9 cellular contexts compared by ENCODE assay signal in genomic region chr16:57998992-57999365, GRCh38. TPM values are rescaled to one million over a fixed set of nuclear protein-coding genes. Genes with fewer than 3 reads are reported as not detected.
DNase-seq lines count a peak whose midpoint lies in the region; ATAC-seq and TF ChIP-seq lines count a peak whose summit lies in the region.
"Had no signal": no experiment of that assay in that cellular context is flagged by ENCODE, and none has a peak within 500 bp of the region (broad histone marks: within the 10 kb centered on the region; RNA-seq: fewer than 3 reads in every experiment).

No MANE protein-coding gene starts in this region.

- H3K4me3 ChIP-seq in foreskin fibroblast (ENCODE audit: low read depth in 1 of 2, low read length in 2 of 2) = peak overlapping the region; percentile 61 to 67

- H3K9me3 Mint-ChIP-seq in T-helper 2 cell treated with Interferon-gamma antibody and Interleukin-4, amounts not matched to agents 5 μg/mL and 100 μg/mL, for 36 hours = no peaks in the 10 kb centered on the region
- H3K9me3 Mint-ChIP-seq in activated CD4-positive, alpha-beta memory T cell treated with anti-CD3 and anti-CD28 coated beads for 36 hours = no peaks in the 10 kb centered on the region
- no peaks in the 10 kb centered on the region for H3K9me3 Mint-ChIP-seq in stimulated activated memory B cell treated with anti-CD40 and anti-IgM and Interleukin-4, amounts not matched to agents 10 μg/mL and 1 μg/mL and 100 μg/mL, for 72 hours

- H3K27me3 Mint-ChIP-seq in T-helper 2 cell treated with Interferon-gamma antibody and Interleukin-4, amounts not matched to agents 5 μg/mL and 100 μg/mL, for 36 hours (ENCODE audit: low read depth) = no peaks in the 10 kb centered on the region
- H3K27me3 Mint-ChIP-seq in activated CD4-positive, alpha-beta memory T cell treated with anti-CD3 and anti-CD28 coated beads for 36 hours = no peaks in the 10 kb centered on the region
- no peaks in the 10 kb centered on the region for H3K27me3 Mint-ChIP-seq in stimulated activated memory B cell treated with anti-CD40 and anti-IgM and Interleukin-4, amounts not matched to agents 10 μg/mL and 1 μg/mL and 100 μg/mL, for 72 hours

- CTCF ChIA-PET in activated CD4-positive, alpha-beta memory T cell treated with anti-CD3 and anti-CD28 coated beads for 36 hours (lab: Charles Lee) = interaction anchor here (1.2 to 2.4 kb wide), 6 partner anchors 12 to 423 kb away, joined by 3 to 18 read pairs (median 4); partner anchors contain the start of gene KATNB1

- intact Hi-C loops in activated CD4-positive, alpha-beta memory T cell treated with anti-CD3 and anti-CD28 coated beads for 36 hours (cut with micrococcal nuclease) = loop anchor here (1.0 to 2.0 kb wide), 3 partner anchors 14 to 408 kb away; no protein-coding TSS in a partner anchor

- no peak for ATAC-seq in stimulated activated memory B cell treated with anti-CD40 and anti-IgM and Interleukin-4, amounts not matched to agents 10 μg/mL and 1 μg/mL and 100 μg/mL, for 72 hours

- H3K4me1 Mint-ChIP-seq in T-helper 2 cell treated with Interferon-gamma antibody and Interleukin-4, amounts not matched to agents 5 μg/mL and 100 μg/mL, for 36 hours (ENCODE audit: low read depth) = peaks cover 55% of the 10 kb centered on the region
- peaks cover 60% of the 10 kb centered on the region for H3K4me1 Mint-ChIP-seq in activated CD4-positive, alpha-beta memory T cell treated with anti-CD3 and anti-CD28 coated beads for 36 hours (ENCODE audit: low read depth)
- peaks cover 52% of the 10 kb centered on the region for H3K4me1 Mint-ChIP-seq in stimulated activated memory B cell treated with anti-CD40 and anti-IgM and Interleukin-4, amounts not matched to agents 10 μg/mL and 1 μg/mL and 100 μg/mL, for 72 hours

- H3K4me3 Mint-ChIP-seq in T-helper 2 cell treated with Interferon-gamma antibody and Interleukin-4, amounts not matched to agents 5 μg/mL and 100 μg/mL, for 36 hours = peak overlapping the region; percentile 87
- peak overlapping the region; percentile 75 for H3K4me3 Mint-ChIP-seq in activated CD4-positive, alpha-beta memory T cell treated with anti-CD3 and anti-CD28 coated beads for 36 hours
- H3K4me3 Mint-ChIP-seq in stimulated activated memory B cell treated with anti-CD40 and anti-IgM and Interleukin-4, amounts not matched to agents 10 μg/mL and 1 μg/mL and 100 μg/mL, for 72 hours = peak overlapping the region; percentile 89

- peaks cover 43% of the 10 kb centered on the region for H3K36me3 Mint-ChIP-seq in T-helper 2 cell treated with Interferon-gamma antibody and Interleukin-4, amounts not matched to agents 5 μg/mL and 100 μg/mL, for 36 hours (ENCODE audit: low read depth)
- H3K36me3 Mint-ChIP-seq in activated CD4-positive, alpha-beta memory T cell treated with anti-CD3 and anti-CD28 coated beads for 36 hours = peaks cover 18% of the 10 kb centered on the region
- H3K36me3 Mint-ChIP-seq in stimulated activated memory B cell treated with anti-CD40 and anti-IgM and Interleukin-4, amounts not matched to agents 10 μg/mL and 1 μg/mL and 100 μg/mL, for 72 hours = peaks cover 21% of the 10 kb centered on the region

- no peak for DNase-seq in T-helper 2 cell treated with Interferon-gamma antibody and Interleukin-4, amounts not matched to agents 5 μg/mL and 100 μg/mL, for 36 hours (ENCODE audit: low spot score)
- DNase-seq in T-helper 2 cell (no peak), foreskin fibroblast (no peak), NAMALWA (ENCODE audit: low spot score) (no peak), NCI-H82 treated with DMSO at 0.1 percent for 48 hours (lab: John Stamatoyannopoulos, UW; ENCODE audit: unreplicated experiment) (no peak), NCI-H510A treated with DMSO at 0.1 percent for 48 hours (lab: John Stamatoyannopoulos, UW) (no peak)
- DNase-seq in activated CD4-positive, alpha-beta memory T cell treated with anti-CD3 and anti-CD28 coated beads for 36 hours = no peak
- DNase-seq: NCI-H524 treated with DMSO at 0.1 percent for 48 hours had no signal

- POLR2A ChIA-PET in activated CD4-positive, alpha-beta memory T cell treated with anti-CD3 and anti-CD28 coated beads for 36 hours (lab: Charles Lee) = interaction anchor here (1.2 to 2.4 kb wide), 4 partner anchors 10 to 130 kb away, joined by 4 to 9 read pairs (median 4); partner anchors contain the start of gene CFAP20

- H3K27ac Mint-ChIP-seq in T-helper 2 cell treated with Interferon-gamma antibody and Interleukin-4, amounts not matched to agents 5 μg/mL and 100 μg/mL, for 36 hours = peak overlapping the region; percentile 90
- H3K27ac Mint-ChIP-seq in activated CD4-positive, alpha-beta memory T cell treated with anti-CD3 and anti-CD28 coated beads for 36 hours = peak overlapping the region; percentile 83
- peak overlapping the region; percentile 2 for H3K27ac Mint-ChIP-seq in stimulated activated memory B cell treated with anti-CD40 and anti-IgM and Interleukin-4, amounts not matched to agents 10 μg/mL and 1 μg/mL and 100 μg/mL, for 72 hours

- TF ChIP-seq CTCF in foreskin fibroblast (IDR thresholded peaks at IDR 0.05; ENCODE audit: low read depth, low read length) = no peak

RNA-seq across cellular contexts. Expression of gene ZNF319, which starts 1.5 kb away (rescaled TPM):
- 1 to 10 TPM; 6.5 to 8.1 TPM for total RNA-seq in activated CD4-positive, alpha-beta memory T cell treated with anti-CD3 and anti-CD28 coated beads for 36 hours

RNA-seq across cellular contexts. Expression of gene USB1, which starts 2.2 kb away (rescaled TPM):
- total RNA-seq in activated CD4-positive, alpha-beta memory T cell treated with anti-CD3 and anti-CD28 coated beads for 36 hours = 10 to 100 TPM; 42.2 to 46.0 TPM

RNA-seq across cellular contexts. Expression of gene MMP15, which starts 26.6 kb away (rescaled TPM):
- total RNA-seq in activated CD4-positive, alpha-beta memory T cell treated with anti-CD3 and anti-CD28 coated beads for 36 hours = under 1 TPM; 0.46 to 0.71 TPM

RNA-seq across cellular contexts. Expression of gene CNGB1, which starts 28.1 kb away (rescaled TPM):
- total RNA-seq in activated CD4-positive, alpha-beta memory T cell treated with anti-CD3 and anti-CD28 coated beads for 36 hours = not detected

Comparison
In these comparisons a context has a peak if more than half of its experiments do, and no peak if none do; other contexts are left out.
1. H3K27ac Mint-ChIP-seq: peak in every context shown above with its lines; median percentile 90 in T-helper 2 cell treated with Interferon-gamma antibody and Interleukin-4, amounts not matched to agents 5 μg/mL and 100 μg/mL, for 36 hours; 83 in activated CD4-positive, alpha-beta memory T cell treated with anti-CD3 and anti-CD28 coated beads for 36 hours; 2 in stimulated activated memory B cell treated with anti-CD40 and anti-IgM and Interleukin-4, amounts not matched to agents 10 μg/mL and 1 μg/mL and 100 μg/mL, for 72 hours.